In genomic region chr14:104280902-104281767, GRCh38 we compare ENCODE assay signal across 17 cellular contexts.
DNase-seq lines count a peak whose midpoint lies in the region; ATAC-seq and TF ChIP-seq lines count a peak whose summit lies in the region.
"Had no signal": no experiment of that assay in that cellular context is flagged by ENCODE, and none has a peak within 500 bp of the region (broad histone marks: within the 10 kb centered on the region; RNA-seq: fewer than 3 reads in every experiment).

No MANE protein-coding gene starts in this region.

- H3K36me3 ChIP-seq in mucosa of rectum (ENCODE audit: control insufficient read depth in 2 of 2, insufficient read depth in 2 of 2, low read length in 2 of 2) (no peaks in the 10 kb centered on the region), upper lobe of right lung (no peaks in the 10 kb centered on the region)
- H3K36me3 ChIP-seq: brain microvascular endothelial cell, tibial artery had no signal

- H3K4me3 Mint-ChIP-seq in activated naive CD4-positive, alpha-beta T cell treated with anti-CD3 and anti-CD28 coated beads, Interleukin-2, amount 10 ng/mL, durations not matched to agents 7 days and 5 days, result no peak overlapping the region
- no peak overlapping the region for H3K4me3 Mint-ChIP-seq in T-helper 2 cell treated with Interferon-gamma antibody and Interleukin-4, amounts not matched to agents 5 μg/mL and 100 μg/mL, for 36 hours
- H3K4me3 Mint-ChIP-seq: activated CD8-positive, alpha-beta memory T cell treated with anti-CD3 and anti-CD28 coated beads, Interleukin-2, amount 10 ng/mL, durations not matched to agents 7 days and 5 days; nephron had no signal

- intact Hi-C loops in upper lobe of right lung (cut with DNase I), result no loop called here

- CTCF ChIA-PET in activated naive CD4-positive, alpha-beta T cell treated with anti-CD3 and anti-CD28 coated beads, Interleukin-2, amount 10 ng/mL, durations not matched to agents 7 days and 5 days (lab: Charles Lee), result no interaction called here

- H3K27ac ChIP-seq in coronary artery (no peak overlapping the region), mucosa of rectum (ENCODE audit: low read depth in 2 of 2, low read length in 2 of 2) (peak overlapping the region; percentile 96 to 98), upper lobe of right lung (no peak overlapping the region)
- H3K27ac ChIP-seq: brain microvascular endothelial cell, tibial artery had no signal

- H3K4me1 ChIP-seq in mucosa of rectum (ENCODE audit: control insufficient read depth in 2 of 2, insufficient read depth in 2 of 2, low read length in 2 of 2) (peaks cover 36 to 43% of the 10 kb centered on the region in 2 donors), upper lobe of right lung (no peaks in the 10 kb centered on the region)
- H3K4me1 ChIP-seq: Caco-2, tibial artery had no signal

- H3K4me1 Mint-ChIP-seq in activated naive CD4-positive, alpha-beta T cell treated with anti-CD3 and anti-CD28 coated beads, Interleukin-2, amount 10 ng/mL, durations not matched to agents 7 days and 5 days, result no peaks in the 10 kb centered on the region
- H3K4me1 Mint-ChIP-seq in T-helper 2 cell treated with Interferon-gamma antibody and Interleukin-4, amounts not matched to agents 5 μg/mL and 100 μg/mL, for 36 hours (ENCODE audit: low read depth), result no peaks in the 10 kb centered on the region
- H3K4me1 Mint-ChIP-seq: activated CD8-positive, alpha-beta memory T cell treated with anti-CD3 and anti-CD28 coated beads, Interleukin-2, amount 10 ng/mL, durations not matched to agents 7 days and 5 days had no signal

- H3K27ac Mint-ChIP-seq in activated naive CD4-positive, alpha-beta T cell treated with anti-CD3 and anti-CD28 coated beads, Interleukin-2, amount 10 ng/mL, durations not matched to agents 7 days and 5 days, result no peak overlapping the region
- H3K27ac Mint-ChIP-seq in T-helper 2 cell treated with Interferon-gamma antibody and Interleukin-4, amounts not matched to agents 5 μg/mL and 100 μg/mL, for 36 hours, result no peak overlapping the region
- H3K27ac Mint-ChIP-seq: activated CD8-positive, alpha-beta memory T cell treated with anti-CD3 and anti-CD28 coated beads, Interleukin-2, amount 10 ng/mL, durations not matched to agents 7 days and 5 days; nephron had no signal

- H3K4me3 ChIP-seq in coronary artery (no peak overlapping the region), mucosa of rectum (ENCODE audit: low read length in 2 of 2) (no peak overlapping the region), upper lobe of right lung (no peak overlapping the region)
- H3K4me3 ChIP-seq: tibial artery had no signal

- no peak for TF ChIP-seq CTCF in coronary artery (IDR thresholded peaks at IDR 0.05)
- TF ChIP-seq CTCF in upper lobe of right lung (IDR thresholded peaks at IDR 0.05), result no peak

- no peaks in the 10 kb centered on the region for H3K9me3 ChIP-seq in mucosa of rectum (ENCODE audit: control insufficient read depth in 2 of 2, low read length in 2 of 2)
- no peaks in the 10 kb centered on the region for H3K9me3 ChIP-seq in upper lobe of right lung
- H3K9me3 ChIP-seq: Caco-2, tibial artery had no signal

- no peak for ATAC-seq in upper lobe of right lung
- no peak for ATAC-seq in HG03521 (IDR thresholded peaks at IDR 0.05; ENCODE audit: unreplicated experiment)
- no peak for ATAC-seq in esophagus mucosa
- ATAC-seq: activated CD8-positive, alpha-beta memory T cell treated with anti-CD3 and anti-CD28 coated beads, Interleukin-2, amount 10 ng/mL, durations not matched to agents 7 days and 5 days had no signal

- peak; percentile 8 for DNase-seq in activated naive CD4-positive, alpha-beta T cell treated with anti-CD3 and anti-CD28 coated beads, Interleukin-2, amount 10 ng/mL, durations not matched to agents 7 days and 5 days
- no peak for DNase-seq in activated naive CD4-positive, alpha-beta T cell (lab: John Stamatoyannopoulos, UW)
- peak; percentile 50 for DNase-seq in coronary artery (ENCODE audit: low spot score)
- peak; percentile 53 for DNase-seq in upper lobe of right lung
- DNase-seq in T-helper 2 cell treated with Interferon-gamma antibody and Interleukin-4, amounts not matched to agents 5 μg/mL and 100 μg/mL, for 36 hours (ENCODE audit: low spot score), result no peak
- DNase-seq: activated CD8-positive, alpha-beta memory T cell treated with anti-CD3 and anti-CD28 coated beads, Interleukin-2, amount 10 ng/mL, durations not matched to agents 7 days and 5 days; brain microvascular endothelial cell; Caco-2; HCEC 1CT; NCI-H2029 treated with DMSO at 0.1 percent for 48 hours; NCI-H748 treated with DMSO at 0.1 percent for 48 hours; stimulated activated CD4-positive, alpha-beta T cell treated with anti-CD3 and anti-CD28 coated beads, Interleukin-4, amount 100 ng/mL, for 24 hours had no signal

- peak overlapping the region in 1 of 2 donors; percentile 80 for H3K9ac ChIP-seq in mucosa of rectum (ENCODE audit: low read depth in 1 of 2, low read length in 2 of 2)

- H3K9me3 Mint-ChIP-seq in activated naive CD4-positive, alpha-beta T cell treated with anti-CD3 and anti-CD28 coated beads, Interleukin-2, amount 10 ng/mL, durations not matched to agents 7 days and 5 days, result no peaks in the 10 kb centered on the region
- H3K9me3 Mint-ChIP-seq in T-helper 2 cell treated with Interferon-gamma antibody and Interleukin-4, amounts not matched to agents 5 μg/mL and 100 μg/mL, for 36 hours, result no peaks in the 10 kb centered on the region
- H3K9me3 Mint-ChIP-seq: nephron had no signal

- H3K27me3 ChIP-seq in mucosa of rectum (ENCODE audit: control insufficient read depth in 2 of 2, insufficient read depth in 2 of 2, low read length in 2 of 2) (no peaks in the 10 kb centered on the region), upper lobe of right lung (peaks cover 5% of the 10 kb centered on the region)
- H3K27me3 ChIP-seq: brain microvascular endothelial cell had no signal

- H3K27me3 Mint-ChIP-seq in activated naive CD4-positive, alpha-beta T cell treated with anti-CD3 and anti-CD28 coated beads, Interleukin-2, amount 10 ng/mL, durations not matched to agents 7 days and 5 days, result peaks cover 2% of the 10 kb centered on the region
- no peaks in the 10 kb centered on the region for H3K27me3 Mint-ChIP-seq in T-helper 2 cell treated with Interferon-gamma antibody and Interleukin-4, amounts not matched to agents 5 μg/mL and 100 μg/mL, for 36 hours (ENCODE audit: low read depth)
- H3K27me3 Mint-ChIP-seq: activated CD8-positive, alpha-beta memory T cell treated with anti-CD3 and anti-CD28 coated beads, Interleukin-2, amount 10 ng/mL, durations not matched to agents 7 days and 5 days had no signal

- H3K36me3 Mint-ChIP-seq in activated naive CD4-positive, alpha-beta T cell treated with anti-CD3 and anti-CD28 coated beads, Interleukin-2, amount 10 ng/mL, durations not matched to agents 7 days and 5 days, result no peaks in the 10 kb centered on the region
- no peaks in the 10 kb centered on the region for H3K36me3 Mint-ChIP-seq in T-helper 2 cell treated with Interferon-gamma antibody and Interleukin-4, amounts not matched to agents 5 μg/mL and 100 μg/mL, for 36 hours (ENCODE audit: low read depth)
- H3K36me3 Mint-ChIP-seq: activated CD8-positive, alpha-beta memory T cell treated with anti-CD3 and anti-CD28 coated beads, Interleukin-2, amount 10 ng/mL, durations not matched to agents 7 days and 5 days had no signal

Comparison
In these comparisons a context has a peak if more than half of its experiments do, and no peak if none do; other contexts are left out.
1. DNase-seq: peak in activated naive CD4-positive, alpha-beta T cell treated with anti-CD3 and anti-CD28 coated beads, Interleukin-2, amount 10 ng/mL, durations not matched to agents 7 days and 5 days (single experiment), coronary artery (single experiment) and upper lobe of right lung (single experiment); none in activated naive CD4-positive, alpha-beta T cell (0 of 4) and T-helper 2 cell treated with Interferon-gamma antibody and Interleukin-4, amounts not matched to agents 5 μg/mL and 100 μg/mL, for 36 hours (single experiment).
2. H3K27ac ChIP-seq: peak in mucosa of rectum (2 of 2); none in coronary artery (0 of 2) and upper lobe of right lung (single experiment).